ENCODE assay signal across 1 cellular context in the genomic region with DNA sequence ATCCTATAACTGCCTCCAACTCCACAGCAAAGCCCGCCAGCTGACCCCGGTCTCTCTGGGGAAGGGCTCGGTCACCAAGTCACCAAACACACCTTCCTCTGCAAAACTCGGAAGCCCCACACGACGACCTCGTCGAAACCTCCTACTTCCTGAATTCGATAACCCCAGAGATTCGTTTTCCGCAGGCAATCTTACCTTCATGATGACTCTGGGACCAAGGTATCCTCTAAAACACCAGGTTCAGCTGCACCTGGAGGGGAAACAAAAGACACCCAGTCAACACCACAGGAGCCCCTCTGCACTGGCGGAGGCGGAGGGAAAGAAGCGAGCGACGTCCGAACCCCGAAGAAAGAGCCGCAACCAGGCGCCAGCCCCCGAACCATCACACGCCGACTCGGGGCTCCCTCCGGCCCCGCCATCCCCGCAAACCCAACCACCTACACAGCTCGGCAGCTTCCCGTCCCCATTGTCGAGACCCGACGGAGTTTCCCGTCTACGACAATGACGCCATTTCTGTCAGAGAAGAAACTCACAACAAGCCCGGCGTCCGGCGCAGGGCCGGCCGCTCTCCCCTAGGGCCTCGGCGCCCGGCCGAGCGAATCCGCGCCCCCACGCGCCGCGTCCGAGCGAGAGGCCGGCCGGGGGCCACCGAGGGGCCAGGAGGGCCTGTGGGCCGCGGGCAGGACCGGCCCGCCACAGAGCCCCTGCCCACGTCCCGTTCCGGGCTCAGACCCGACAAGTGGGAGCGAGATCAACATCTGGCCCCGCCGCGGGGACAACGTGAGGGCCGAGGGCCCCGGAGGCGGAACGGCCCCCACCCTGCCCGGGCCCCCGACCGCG.
TF ChIP-seq lines count a peak whose summit lies in the region.

No MANE protein-coding gene starts in this region.

TF ChIP-seq in HepG2, 621 proteins besides CTCF, POLR2A, EP300 and RAD21 (continued from another document):
- TF ChIP-seq, protein P1, sequence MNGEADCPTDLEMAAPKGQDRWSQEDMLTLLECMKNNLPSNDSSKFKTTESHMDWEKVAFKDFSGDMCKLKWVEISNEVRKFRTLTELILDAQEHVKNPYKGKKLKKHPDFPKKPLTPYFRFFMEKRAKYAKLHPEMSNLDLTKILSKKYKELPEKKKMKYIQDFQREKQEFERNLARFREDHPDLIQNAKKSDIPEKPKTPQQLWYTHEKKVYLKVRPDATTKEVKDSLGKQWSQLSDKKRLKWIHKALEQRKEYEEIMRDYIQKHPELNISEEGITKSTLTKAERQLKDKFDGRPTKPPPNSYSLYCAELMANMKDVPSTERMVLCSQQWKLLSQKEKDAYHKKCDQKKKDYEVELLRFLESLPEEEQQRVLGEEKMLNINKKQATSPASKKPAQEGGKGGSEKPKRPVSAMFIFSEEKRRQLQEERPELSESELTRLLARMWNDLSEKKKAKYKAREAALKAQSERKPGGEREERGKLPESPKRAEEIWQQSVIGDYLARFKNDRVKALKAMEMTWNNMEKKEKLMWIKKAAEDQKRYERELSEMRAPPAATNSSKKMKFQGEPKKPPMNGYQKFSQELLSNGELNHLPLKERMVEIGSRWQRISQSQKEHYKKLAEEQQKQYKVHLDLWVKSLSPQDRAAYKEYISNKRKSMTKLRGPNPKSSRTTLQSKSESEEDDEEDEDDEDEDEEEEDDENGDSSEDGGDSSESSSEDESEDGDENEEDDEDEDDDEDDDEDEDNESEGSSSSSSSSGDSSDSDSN (CRISPR knock-in tag; IDR thresholded peaks at IDR 0.05), result peak; percentile 37; the same call in 1 of the 2 replicates
- TF ChIP-seq AHR (CRISPR knock-in tag; IDR thresholded peaks at IDR 0.05) (no peak), ZSCAN31 (CRISPR knock-in tag; IDR thresholded peaks at IDR 0.05; ENCODE audit: low read depth) (0 out of 2 replicates have a peak, but pooled peaks have one; percentile 31), DNMT3B (CRISPR knock-in tag; conservative IDR thresholded peaks at IDR 0.05) (0 out of 2 replicates have a peak, but pooled peaks have one; percentile 55), KMT2A (CRISPR knock-in tag; IDR thresholded peaks at IDR 0.05) (peak; percentile 48; the same call in 1 of the 2 replicates), ZNF816 (CRISPR knock-in tag; IDR thresholded peaks at IDR 0.05; ENCODE audit: borderline replicate concordance) (no peak), NR3C1 (CRISPR knock-in tag; IDR thresholded peaks at IDR 0.05) (no peak), ZNF883 (CRISPR knock-in tag; IDR thresholded peaks at IDR 0.05; ENCODE audit: not compliant biosample characterization) (peak; percentile 11), GATAD2A (CRISPR knock-in tag; IDR thresholded peaks at IDR 0.05) (no peak), ZFP36L1 (CRISPR knock-in tag; IDR thresholded peaks at IDR 0.05) (no peak), ZFP82 (CRISPR knock-in tag; IDR thresholded peaks at IDR 0.05; ENCODE audit: borderline replicate concordance) (0 out of 2 replicates have a peak, but pooled peaks have one; percentile 36)
- TF ChIP-seq, protein P2, sequence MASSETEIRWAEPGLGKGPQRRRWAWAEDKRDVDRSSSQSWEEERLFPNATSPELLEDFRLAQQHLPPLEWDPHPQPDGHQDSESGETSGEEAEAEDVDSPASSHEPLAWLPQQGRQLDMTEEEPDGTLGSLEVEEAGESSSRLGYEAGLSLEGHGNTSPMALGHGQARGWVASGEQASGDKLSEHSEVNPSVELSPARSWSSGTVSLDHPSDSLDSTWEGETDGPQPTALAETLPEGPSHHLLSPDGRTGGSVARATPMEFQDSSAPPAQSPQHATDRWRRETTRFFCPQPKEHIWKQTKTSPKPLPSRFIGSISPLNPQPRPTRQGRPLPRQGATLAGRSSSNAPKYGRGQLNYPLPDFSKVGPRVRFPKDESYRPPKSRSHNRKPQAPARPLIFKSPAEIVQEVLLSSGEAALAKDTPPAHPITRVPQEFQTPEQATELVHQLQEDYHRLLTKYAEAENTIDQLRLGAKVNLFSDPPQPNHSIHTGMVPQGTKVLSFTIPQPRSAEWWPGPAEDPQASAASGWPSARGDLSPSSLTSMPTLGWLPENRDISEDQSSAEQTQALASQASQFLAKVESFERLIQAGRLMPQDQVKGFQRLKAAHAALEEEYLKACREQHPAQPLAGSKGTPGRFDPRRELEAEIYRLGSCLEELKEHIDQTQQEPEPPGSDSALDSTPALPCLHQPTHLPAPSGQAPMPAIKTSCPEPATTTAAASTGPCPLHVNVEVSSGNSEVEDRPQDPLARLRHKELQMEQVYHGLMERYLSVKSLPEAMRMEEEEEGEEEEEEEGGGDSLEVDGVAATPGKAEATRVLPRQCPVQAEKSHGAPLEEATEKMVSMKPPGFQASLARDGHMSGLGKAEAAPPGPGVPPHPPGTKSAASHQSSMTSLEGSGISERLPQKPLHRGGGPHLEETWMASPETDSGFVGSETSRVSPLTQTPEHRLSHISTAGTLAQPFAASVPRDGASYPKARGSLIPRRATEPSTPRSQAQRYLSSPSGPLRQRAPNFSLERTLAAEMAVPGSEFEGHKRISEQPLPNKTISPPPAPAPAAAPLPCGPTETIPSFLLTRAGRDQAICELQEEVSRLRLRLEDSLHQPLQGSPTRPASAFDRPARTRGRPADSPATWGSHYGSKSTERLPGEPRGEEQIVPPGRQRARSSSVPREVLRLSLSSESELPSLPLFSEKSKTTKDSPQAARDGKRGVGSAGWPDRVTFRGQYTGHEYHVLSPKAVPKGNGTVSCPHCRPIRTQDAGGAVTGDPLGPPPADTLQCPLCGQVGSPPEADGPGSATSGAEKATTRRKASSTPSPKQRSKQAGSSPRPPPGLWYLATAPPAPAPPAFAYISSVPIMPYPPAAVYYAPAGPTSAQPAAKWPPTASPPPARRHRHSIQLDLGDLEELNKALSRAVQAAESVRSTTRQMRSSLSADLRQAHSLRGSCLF (CRISPR knock-in tag; IDR thresholded peaks at IDR 0.05; ENCODE audit: borderline replicate concordance), result no peak
- TF ChIP-seq, protein P3, sequence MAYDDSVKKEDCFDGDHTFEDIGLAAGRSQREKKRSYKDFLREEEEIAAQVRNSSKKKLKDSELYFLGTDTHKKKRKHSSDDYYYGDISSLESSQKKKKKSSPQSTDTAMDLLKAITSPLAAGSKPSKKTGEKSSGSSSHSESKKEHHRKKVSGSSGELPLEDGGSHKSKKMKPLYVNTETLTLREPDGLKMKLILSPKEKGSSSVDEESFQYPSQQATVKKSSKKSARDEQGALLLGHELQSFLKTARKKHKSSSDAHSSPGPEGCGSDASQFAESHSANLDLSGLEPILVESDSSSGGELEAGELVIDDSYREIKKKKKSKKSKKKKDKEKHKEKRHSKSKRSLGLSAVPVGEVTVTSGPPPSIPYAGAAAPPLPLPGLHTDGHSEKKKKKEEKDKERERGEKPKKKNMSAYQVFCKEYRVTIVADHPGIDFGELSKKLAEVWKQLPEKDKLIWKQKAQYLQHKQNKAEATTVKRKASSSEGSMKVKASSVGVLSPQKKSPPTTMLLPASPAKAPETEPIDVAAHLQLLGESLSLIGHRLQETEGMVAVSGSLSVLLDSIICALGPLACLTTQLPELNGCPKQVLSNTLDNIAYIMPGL (CRISPR knock-in tag; IDR thresholded peaks at IDR 0.05; ENCODE audit: borderline replicate concordance in 1 of 2, low read depth in 1 of 2), result 0 out of 4 replicates have a peak, but pooled peaks of 1 of the 2 experiments have one; percentile 18
